19 cellular contexts compared by ENCODE assay signal in the genomic region with DNA sequence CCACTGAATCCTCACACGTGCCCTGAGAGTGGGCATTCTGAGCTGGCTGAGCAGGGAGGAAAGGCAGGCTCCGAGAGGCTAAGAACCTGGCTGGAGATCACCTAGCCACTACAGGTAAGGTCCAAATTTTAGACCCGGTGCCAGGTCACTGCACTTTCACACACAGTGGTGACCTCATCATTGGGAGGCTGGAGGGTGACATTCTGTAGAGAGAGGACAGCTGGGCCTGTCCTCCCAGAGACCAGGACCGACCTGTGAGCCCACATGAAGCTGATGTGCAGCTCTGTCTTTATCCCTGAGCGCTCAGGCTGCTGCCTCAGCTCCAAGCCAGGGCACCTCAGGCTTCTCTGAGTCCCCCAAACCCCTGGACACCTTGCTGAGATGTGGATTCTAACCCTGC.
"Had no signal": no experiment of that assay in that cellular context is flagged by ENCODE, and none has a peak within 500 bp of the region (broad histone marks: within the 10 kb centered on the region; RNA-seq: fewer than 3 reads in every experiment).

No MANE protein-coding gene starts in this region.

- DNase-seq: effector CD4-positive, alpha-beta T cell; foreskin melanocyte; head of caudate nucleus; hippocampal formation; left lung; lower lobe of right lung; midbrain; retina; spleen; stimulated activated CD4-positive, alpha-beta T cell treated with anti-CD3 and anti-CD28 coated beads, Interleukin-15, amount 100 ng/mL, for 24 hours; stimulated activated CD4-positive, alpha-beta T cell treated with anti-CD3 and anti-CD28 coated beads, Interleukin-1b, Interleukin-23, amount 100 ng/mL, for 48 hours; stimulated activated CD4-positive, alpha-beta T cell treated with anti-CD3 and anti-CD28 coated beads, Interleukin-4, amount 100 ng/mL, for 24 hours; stimulated activated naive CD8-positive, alpha-beta T cell treated with anti-CD3 and anti-CD28 coated beads, Interleukin-15, amount 100 ng/mL, for 72 hours; testis had no signal

- H3K9me3 Mint-ChIP-seq: memory B cell; natural killer cell treated with Interleukin-12 subunit alpha and Interleukin-12 subunit beta and Interleukin-15 and Interleukin-18, amount 100 ng/mL, for 72 hours; stimulated activated memory B cell treated with anti-CD40 and anti-IgM and Interleukin-4, amounts not matched to agents 10 μg/mL and 1 μg/mL and 100 μg/mL, for 72 hours; stimulated activated naive CD8-positive, alpha-beta T cell treated with anti-CD3 and anti-CD28 coated beads, Interleukin-15, amount 100 ng/mL, for 72 hours had no signal

- ATAC-seq: left lung; lower lobe of right lung; natural killer cell treated with Interleukin-12 subunit alpha and Interleukin-12 subunit beta and Interleukin-15 and Interleukin-18, amount 100 ng/mL, for 72 hours; psoas muscle; sciatic nerve; stimulated activated memory B cell treated with anti-CD40 and anti-IgM and Interleukin-4, amounts not matched to agents 10 μg/mL and 1 μg/mL and 100 μg/mL, for 72 hours; stimulated activated naive CD8-positive, alpha-beta T cell treated with anti-CD3 and anti-CD28 coated beads, Interleukin-15, amount 100 ng/mL, for 72 hours had no signal

- H3K4me1 Mint-ChIP-seq: stimulated activated naive CD8-positive, alpha-beta T cell treated with anti-CD3 and anti-CD28 coated beads, Interleukin-15, amount 100 ng/mL, for 72 hours had no signal

- H3K4me3 Mint-ChIP-seq: memory B cell; natural killer cell treated with Interleukin-12 subunit alpha and Interleukin-12 subunit beta and Interleukin-15 and Interleukin-18, amount 100 ng/mL, for 72 hours; stimulated activated memory B cell treated with anti-CD40 and anti-IgM and Interleukin-4, amounts not matched to agents 10 μg/mL and 1 μg/mL and 100 μg/mL, for 72 hours; stimulated activated naive CD8-positive, alpha-beta T cell treated with anti-CD3 and anti-CD28 coated beads, Interleukin-15, amount 100 ng/mL, for 72 hours had no signal

- H3K27ac Mint-ChIP-seq: memory B cell; natural killer cell treated with Interleukin-12 subunit alpha and Interleukin-12 subunit beta and Interleukin-15 and Interleukin-18, amount 100 ng/mL, for 72 hours; stimulated activated memory B cell treated with anti-CD40 and anti-IgM and Interleukin-4, amounts not matched to agents 10 μg/mL and 1 μg/mL and 100 μg/mL, for 72 hours; stimulated activated naive CD8-positive, alpha-beta T cell treated with anti-CD3 and anti-CD28 coated beads, Interleukin-15, amount 100 ng/mL, for 72 hours had no signal

- H3K36me3 Mint-ChIP-seq: memory B cell; natural killer cell treated with Interleukin-12 subunit alpha and Interleukin-12 subunit beta and Interleukin-15 and Interleukin-18, amount 100 ng/mL, for 72 hours; stimulated activated memory B cell treated with anti-CD40 and anti-IgM and Interleukin-4, amounts not matched to agents 10 μg/mL and 1 μg/mL and 100 μg/mL, for 72 hours had no signal
